Comparison of ENCODE assay signal across 25 cellular contexts in the genomic region with DNA sequence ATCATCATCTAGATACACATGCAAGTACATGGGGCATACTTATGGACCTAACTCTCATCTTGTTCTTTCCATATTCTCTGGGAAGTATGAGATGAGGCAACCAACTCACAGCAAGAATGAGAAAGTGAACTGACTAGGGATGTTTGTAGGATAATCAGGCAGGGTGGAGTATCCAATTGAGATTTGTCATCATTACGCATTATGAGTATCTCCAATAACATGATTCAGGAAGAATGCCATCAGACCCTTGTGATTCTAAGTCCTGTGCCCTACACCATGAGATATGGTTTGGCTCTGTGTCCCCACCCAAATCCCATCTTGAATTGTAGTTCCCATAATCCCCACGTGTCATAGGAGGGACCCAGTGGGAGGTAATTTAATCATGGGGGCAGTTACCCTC.
"Had no signal": no experiment of that assay in that cellular context is flagged by ENCODE, and none has a peak within 500 bp of the region (broad histone marks: within the 10 kb centered on the region; RNA-seq: fewer than 3 reads in every experiment).

No MANE protein-coding gene starts in this region.

- H3K27ac ChIP-seq: KMS-11 had no signal

- DNase-seq: activated B cell treated with CpG ODN at 0.5 μM for 24 hours; activated CD4-positive, alpha-beta memory T cell treated with anti-CD3 and anti-CD28 coated beads for 36 hours; activated CD4-positive, alpha-beta T cell treated with anti-CD3 and anti-CD28 coated beads, Interleukin-2, amount 10 ng/mL, durations not matched to agents 7 days and 5 days; activated CD8-positive, alpha-beta memory T cell treated with anti-CD3 and anti-CD28 coated beads for 24 hours; activated effector memory CD4-positive, alpha-beta T cell treated with anti-CD3 and anti-CD28 coated beads, Interleukin-2, amount 50 U/mL, for 16 hours; activated naive CD4-positive, alpha-beta T cell treated with Interleukin-2 at 50 U/mL for 16 hours; activated naive CD8-positive, alpha-beta T cell treated with anti-CD3 and anti-CD28 coated beads, Interleukin-2, amount 50 U/mL, for 24 hours; activated T-cell treated with anti-CD3 and anti-CD28 coated beads, Interleukin-2, amount 50 U/mL, for 4 hours; amygdala; caudate nucleus; MV-4-11; NCI-H1092 treated with DMSO at 0.1 percent for 48 hours; NCI-H1417 treated with DMSO at 0.1 percent for 48 hours; NCI-H1694; NCI-H2029; NCI-H2107; NCI-H2171 treated with DMSO at 0.1 percent for 48 hours; NCI-H226; NCI-H82; NK-92 treated with Interleukin-12 subunit alpha and Interleukin-12 subunit beta, amount 100 ng/mL, for 24 hours; SHP77 treated with DMSO at 0.1 percent for 48 hours; T-helper 17 cell; T-helper 9 cell had no signal

- H3K9ac ChIP-seq: KMS-11 had no signal

- H3K4me2 ChIP-seq: KMS-11 had no signal

- ATAC-seq: activated naive CD4-positive, alpha-beta T cell treated with anti-CD3 and anti-CD28 coated beads, Interleukin-2, amount 50 U/mL, for 72 hours; activated naive CD8-positive, alpha-beta T cell treated with anti-CD3 and anti-CD28 coated beads, Interleukin-2, amount 50 U/mL, for 24 hours; activated T-cell treated with anti-CD3 and anti-CD28 coated beads, Interleukin-2, amount 50 U/mL, for 4 hours; T-helper 17 cell had no signal
